8 cellular contexts compared by ENCODE assay signal in the genomic region with DNA sequence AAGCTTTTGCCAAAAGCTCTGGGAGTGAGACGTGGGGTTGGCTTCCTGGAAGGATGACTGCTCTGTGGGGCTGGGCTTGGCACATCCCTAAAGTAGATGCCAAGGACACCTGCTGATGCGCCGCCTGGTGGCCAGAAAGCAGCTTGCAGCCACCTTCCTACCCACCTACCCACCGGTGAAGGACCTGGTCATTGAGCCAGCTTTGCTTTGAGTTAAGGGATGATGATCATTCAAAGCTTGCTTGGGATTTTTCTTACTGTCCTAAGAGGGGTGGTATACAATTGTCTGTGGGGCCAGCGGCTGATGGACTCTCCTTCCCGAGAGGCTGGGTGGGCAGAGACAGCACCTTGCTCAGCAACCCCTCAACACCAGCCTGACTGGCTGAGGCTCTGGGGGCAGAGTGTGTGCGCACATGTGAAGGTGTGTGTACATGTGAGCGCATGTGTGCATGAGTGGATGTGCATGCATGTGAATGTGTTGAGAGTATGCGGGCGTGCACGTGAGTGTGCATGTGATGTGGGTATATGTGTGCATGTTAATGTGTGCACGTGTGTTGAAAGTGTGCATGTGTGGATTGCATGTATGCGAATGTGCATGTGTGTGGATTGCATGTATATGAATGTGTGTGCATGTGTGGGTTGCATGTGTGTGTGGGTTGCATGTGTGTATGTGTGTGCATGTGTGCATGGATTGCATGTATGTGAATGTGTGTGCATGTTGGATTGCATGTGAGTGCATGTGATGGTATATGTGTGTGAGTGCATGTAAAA. TPM values are rescaled to one million over a fixed set of nuclear protein-coding genes. Genes with fewer than 3 reads are reported as not detected.
DNase-seq lines count a peak whose midpoint lies in the region; ATAC-seq and TF ChIP-seq lines count a peak whose summit lies in the region.

No MANE protein-coding gene starts in this region.

- H3K27ac ChIP-seq in subcutaneous abdominal adipose tissue (ENCODE audit: low read depth, low read length): peak overlapping the region; percentile 65

- H3K36me3 ChIP-seq in subcutaneous abdominal adipose tissue (ENCODE audit: control insufficient read depth in 5 of 5, insufficient read depth in 5 of 5, low read length in 5 of 5): peaks cover 0 to 16% (median 9%) of the 10 kb centered on the region in 5 donors

- no peak overlapping the region for H3K4me3 ChIP-seq in subcutaneous abdominal adipose tissue (ENCODE audit: low read depth in 1 of 5, low read length in 5 of 5)

- ATAC-seq in HG03565 (IDR thresholded peaks at IDR 0.05; ENCODE audit: unreplicated experiment): no peak

- TF ChIP-seq CTCF in nephron (IDR thresholded peaks at IDR 0.05; ENCODE audit: unreplicated experiment in 3 of 3): peak; percentile 36 to 39 (median 38)

- H3K9me3 ChIP-seq in subcutaneous abdominal adipose tissue (ENCODE audit: control insufficient read depth in 5 of 5, low read length in 5 of 5): no peaks in the 10 kb centered on the region

- H3K36me3 Mint-ChIP-seq in nephron (ENCODE audit: low read depth): no peaks in the 10 kb centered on the region

- peaks cover 14 to 53% (median 39%) of the 10 kb centered on the region in 5 donors for H3K4me1 ChIP-seq in subcutaneous abdominal adipose tissue (ENCODE audit: control insufficient read depth in 5 of 5, insufficient read depth in 5 of 5, low read length in 5 of 5)

- H3K27me3 ChIP-seq in subcutaneous abdominal adipose tissue (ENCODE audit: control insufficient read depth in 5 of 5, insufficient read depth in 4 of 5, low read length in 5 of 5): no peaks in the 10 kb centered on the region

- H3K4me3 Mint-ChIP-seq in nephron: peak overlapping the region in 1 of 3 experiments; percentile 18

- peak; percentile 37 for DNase-seq in NCI-H2029 (lab: John Stamatoyannopoulos, UW)
- DNase-seq in NCI-H2029 treated with DMSO at 0.1 percent for 48 hours (lab: John Stamatoyannopoulos, UW): no peak
- peak; percentile 56 for DNase-seq in NCI-H460 (ENCODE audit: extremely low read depth, low read depth)
- peak in 2 of 3 experiments; percentile 49 to 68 for DNase-seq in activated CD8-positive, alpha-beta memory T cell treated with anti-CD3 and anti-CD28 coated beads for 48 hours (ENCODE audit: low read depth in 2 of 3, low spot score in 2 of 3)
- DNase-seq in epidermal melanocyte (ENCODE audit: insufficient read length, low spot score): peak; percentile 73

- H3K9me3 Mint-ChIP-seq in nephron: no peaks in the 10 kb centered on the region

- H3K27ac Mint-ChIP-seq in nephron: no peak overlapping the region

- peaks cover 77% of the 10 kb centered on the region for H3K27me3 Mint-ChIP-seq in nephron (ENCODE audit: low read depth)

- no peak overlapping the region for H3K9ac ChIP-seq in subcutaneous abdominal adipose tissue (ENCODE audit: low read length in 5 of 5)

- peaks cover 24% of the 10 kb centered on the region for H3K4me1 Mint-ChIP-seq in nephron

RNA-seq across cellular contexts. Expression of a gene that starts 18.6 kb away (rescaled TPM):
- total RNA-seq in NCI-H460 (2014; rRNA removed; shearing (Covaris generic)): 0.22 TPM in 1 of 2 replicates, not detected in the other
- polyA plus RNA-seq in NCI-H460 (2014; cell fraction: nucleus; rRNA removed): not detected in 2 replicates

RNA-seq across cellular contexts. Expression of a gene that starts 32.0 kb away (rescaled TPM):
- 4.4 and 8.5 TPM in 2 replicates for total RNA-seq in NCI-H460 (2014; rRNA removed; shearing (Covaris generic))
- 93.5 and 95.9 TPM in 2 replicates for polyA plus RNA-seq in NCI-H460 (2014; cell fraction: nucleus; rRNA removed)

RNA-seq across cellular contexts. Expression of a gene that starts 33.0 kb away (rescaled TPM):
- 36.1 and 38.4 TPM in 2 replicates for total RNA-seq in NCI-H460 (2014; rRNA removed; shearing (Covaris generic))
- 27.1 and 27.8 TPM in 2 replicates for polyA plus RNA-seq in NCI-H460 (2014; cell fraction: nucleus; rRNA removed)
